8 cellular contexts compared by ENCODE assay signal in the genomic region with DNA sequence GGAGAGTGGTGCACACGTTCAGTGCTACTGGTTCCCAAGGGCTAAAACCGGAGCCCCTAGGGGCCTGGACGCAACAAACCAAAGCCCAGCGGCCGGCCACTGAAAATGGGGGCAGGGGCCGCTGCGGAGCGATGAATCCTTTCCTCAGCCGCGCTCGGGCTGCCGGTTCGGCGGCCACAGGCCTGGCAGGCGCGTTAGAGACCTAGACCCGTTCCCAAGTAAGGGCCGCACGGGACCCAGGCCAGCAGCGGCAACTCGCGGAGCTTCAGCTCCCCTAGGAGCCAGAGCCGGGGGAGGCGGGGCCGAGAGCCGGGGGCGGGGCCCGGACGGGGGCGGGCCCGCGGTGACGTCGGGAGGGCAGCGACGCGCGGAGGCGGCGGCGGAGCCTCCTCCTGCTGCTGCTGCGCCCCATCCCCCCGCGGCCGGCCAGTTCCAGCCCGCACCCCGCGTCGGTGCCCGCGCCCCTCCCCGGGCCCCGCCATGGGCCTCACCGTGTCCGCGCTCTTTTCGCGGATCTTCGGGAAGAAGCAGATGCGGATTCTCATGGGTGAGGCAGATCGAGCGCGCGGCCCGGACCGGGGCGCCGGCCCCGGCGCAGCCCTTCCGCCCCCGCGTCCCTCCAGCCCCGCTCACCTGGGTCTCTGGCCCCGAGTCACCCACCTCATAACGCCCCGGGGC. TPM values are rescaled to one million over a fixed set of nuclear protein-coding genes. Genes with fewer than 3 reads are reported as not detected.
DNase-seq lines count a peak whose midpoint lies in the region; ATAC-seq and TF ChIP-seq lines count a peak whose summit lies in the region.

A gene (plus strand): TSS at position 393 of the 678 bp plus-strand sequence. CDS start 88 bp downstream, at position 481.

- peak within 1 kb of the TSS; percentile 97 for H3K4me3 Mint-ChIP-seq in activated naive CD8-positive, alpha-beta T cell treated with anti-CD3 and anti-CD28 coated beads, Interleukin-2, amount 50 U/mL, for 24 hours

- H3K4me1 Mint-ChIP-seq in activated naive CD8-positive, alpha-beta T cell treated with anti-CD3 and anti-CD28 coated beads, Interleukin-2, amount 50 U/mL, for 24 hours = peaks cover 48% of the 10 kb centered on the region

- ATAC-seq in HG02588 (IDR thresholded peaks at IDR 0.05; ENCODE audit: unreplicated experiment) = peak; percentile 73
- peak; percentile 77 for ATAC-seq in activated naive CD8-positive, alpha-beta T cell treated with anti-CD3 and anti-CD28 coated beads, Interleukin-2, amount 50 U/mL, for 24 hours

- H3K27ac Mint-ChIP-seq in activated naive CD8-positive, alpha-beta T cell treated with anti-CD3 and anti-CD28 coated beads, Interleukin-2, amount 50 U/mL, for 24 hours = peak within 1 kb of the TSS; percentile 93

- H3K27me3 Mint-ChIP-seq in activated naive CD8-positive, alpha-beta T cell treated with anti-CD3 and anti-CD28 coated beads, Interleukin-2, amount 50 U/mL, for 24 hours = no peaks in the 10 kb centered on the region

- no peak for TF ChIP-seq EP300 in transverse colon (IDR thresholded peaks at IDR 0.05; ENCODE audit: low read depth)

- DNase-seq in NCI-H1092 treated with DMSO at 0.1 percent for 48 hours (lab: John Stamatoyannopoulos, UW) (peak; percentile 89), SW480 (ENCODE audit: low spot score) (peak; percentile 77), cardiac muscle cell (ENCODE audit: low read depth in 1 of 2, low spot score in 1 of 2) (peak; percentile 88 to 91), pons (ENCODE audit: low spot score) (peak; percentile 86), transverse colon (peak; percentile 93)
- peak; percentile 91 for DNase-seq in activated naive CD8-positive, alpha-beta T cell treated with anti-CD3 and anti-CD28 coated beads, Interleukin-2, amount 50 U/mL, for 24 hours

- H3K9me3 Mint-ChIP-seq in activated naive CD8-positive, alpha-beta T cell treated with anti-CD3 and anti-CD28 coated beads, Interleukin-2, amount 50 U/mL, for 24 hours = no peaks in the 10 kb centered on the region

- H3K9me3 ChIP-seq in cardiac muscle cell (ENCODE audit: low read depth) (no peaks in the 10 kb centered on the region), transverse colon (no peaks in the 10 kb centered on the region)

- H3K27me3 ChIP-seq in cardiac muscle cell (no peaks in the 10 kb centered on the region), transverse colon (no peaks in the 10 kb centered on the region)

- H3K27ac ChIP-seq in cardiac muscle cell (peak within 1 kb of the TSS; percentile 77), transverse colon (peak within 1 kb of the TSS; percentile 91 to 97 (median 93))

- 0% methylated on average over 29 of the region's 77 CpGs; no CpG with 5 or more reads in 1 of the 2 donors for WGBS in transverse colon (ENCODE audit: low coverage in 1 of 2), 2 donors

- TF ChIP-seq CTCF in cardiac muscle cell (IDR thresholded peaks at IDR 0.05; ENCODE audit: low read depth, low read length) (no peak), transverse colon (IDR thresholded peaks at IDR 0.05) (no peak)

- intact Hi-C loops in transverse colon (cut with DNase I; ENCODE audit: low total_unique reads) = no loop called here

- TF ChIP-seq POLR2A in GM10847 (IDR thresholded peaks at IDR 0.05; ENCODE audit: extremely low read depth, insufficient read length) (peak; percentile 36), transverse colon (IDR thresholded peaks at IDR 0.05) (peak; percentile 58)

- peaks cover 20% of the 10 kb centered on the region for H3K36me3 Mint-ChIP-seq in activated naive CD8-positive, alpha-beta T cell treated with anti-CD3 and anti-CD28 coated beads, Interleukin-2, amount 50 U/mL, for 24 hours (ENCODE audit: low read depth)

- H3K4me1 ChIP-seq in cardiac muscle cell (ENCODE audit: low read depth) (peaks cover 9% of the 10 kb centered on the region), transverse colon (peaks cover 20 to 42% (median 35%) of the 10 kb centered on the region in 4 donors)

- H3K4me3 ChIP-seq in cardiac muscle cell (peak within 1 kb of the TSS; percentile 92), transverse colon (peak within 1 kb of the TSS; percentile 90 to 100 (median 93))

- H3K36me3 ChIP-seq in cardiac muscle cell (peaks cover 6% of the 10 kb centered on the region), transverse colon (peaks cover 0 to 16% (median 5%) of the 10 kb centered on the region in 4 donors)

- in situ Hi-C loops in transverse colon (cut with MboI; ENCODE audit: low pct_ligation_motif_present in 1 of 4, low pct_unique_long_range_greater_than_20kb in 1 of 4, low sequenced_read_pairs in 3 of 4) = no loop called here

RNA-seq across cellular contexts. Expression of the gene that starts here (rescaled TPM):
- 280 and 378 TPM in 2 replicates for total RNA-seq in cardiac muscle cell
- polyA plus RNA-seq in cardiac muscle cell = 264 and 298 TPM in 2 replicates
- total RNA-seq in transverse colon = 100 to 1,000 TPM in 3 of 4 donors, 10 to 100 TPM in 1; 70.1 to 379 (median 194) TPM

Comparison
In these comparisons a context has a peak if more than half of its experiments do, and no peak if none do; other contexts are left out.
1. Peak in every context shown above with its lines: DNase-seq, ATAC-seq, H3K4me3 ChIP-seq and H3K27ac ChIP-seq.